1 cellular context compared by ENCODE assay signal in genomic region chr19:38849746-38850230, GRCh38.
TF ChIP-seq lines count a peak whose summit lies in the region.

HNRNPL (minus strand) TSS chr19:38849986; CDS start chr19:38849966, 20 bp downstream.

TF ChIP-seq in H1, 55 proteins besides CTCF, POLR2A, EP300 and RAD21 (continued from another document):
- TF ChIP-seq CHD7 (IDR thresholded peaks at IDR 0.05; ENCODE audit: insufficient replicate concordance, low read length) (no peak), ASH2L (IDR thresholded peaks at IDR 0.05; ENCODE audit: low read length) (no peak), TEAD4 (IDR thresholded peaks at IDR 0.05; ENCODE audit: low read depth, low read length) (0 out of 2 replicates have a peak, but pooled peaks have one; percentile 22), HDAC2 (IDR thresholded peaks at IDR 0.05; ENCODE audit: borderline replicate concordance in 1 of 2, low read depth in 2 of 2, low read length in 2 of 2) (no peak), SAP30 (IDR thresholded peaks at IDR 0.05; ENCODE audit: insufficient read depth, insufficient replicate concordance, low read length) (no peak), YY1 (IDR thresholded peaks at IDR 0.05; ENCODE audit: low read depth, low read length) (peak; percentile 81; the same call in 1 of the 2 replicates), POLR2AphosphoS5 (IDR thresholded peaks at IDR 0.05; ENCODE audit: low read depth, low read length) (peak; percentile 87), CHD1 (IDR thresholded peaks at IDR 0.05; ENCODE audit: low read depth, low read length) (no peak), SIRT6 (IDR thresholded peaks at IDR 0.05; ENCODE audit: low read length) (no peak), JUN (IDR thresholded peaks at IDR 0.05; ENCODE audit: low read depth, low read length) (no peak), CHD2 (IDR thresholded peaks at IDR 0.05; ENCODE audit: low read length) (peak; percentile 93), EGR1 (IDR thresholded peaks at IDR 0.05; ENCODE audit: borderline replicate concordance, low read depth, low read length) (no peak), CTBP2 (IDR thresholded peaks at IDR 0.05; ENCODE audit: borderline replicate concordance, insufficient read depth, insufficient read length, low read length) (no peak), SP4 (IDR thresholded peaks at IDR 0.05; ENCODE audit: low read length) (peak; percentile 82; the same call in 1 of the 2 replicates), RNF2 (IDR thresholded peaks at IDR 0.05; ENCODE audit: borderline replicate concordance, low read depth, low read length, missing control alignments, poor library complexity, severe bottlenecking) (no peak), GTF2F1 (IDR thresholded peaks at IDR 0.05; ENCODE audit: borderline replicate concordance, low read depth, low read length) (peak; percentile 81; the same call in 1 of the 2 replicates), CBX8 (IDR thresholded peaks at IDR 0.05; ENCODE audit: borderline replicate concordance, low read depth, low read length) (no peak)
